ENCODE assay signal across 1 cellular context in the genomic region with DNA sequence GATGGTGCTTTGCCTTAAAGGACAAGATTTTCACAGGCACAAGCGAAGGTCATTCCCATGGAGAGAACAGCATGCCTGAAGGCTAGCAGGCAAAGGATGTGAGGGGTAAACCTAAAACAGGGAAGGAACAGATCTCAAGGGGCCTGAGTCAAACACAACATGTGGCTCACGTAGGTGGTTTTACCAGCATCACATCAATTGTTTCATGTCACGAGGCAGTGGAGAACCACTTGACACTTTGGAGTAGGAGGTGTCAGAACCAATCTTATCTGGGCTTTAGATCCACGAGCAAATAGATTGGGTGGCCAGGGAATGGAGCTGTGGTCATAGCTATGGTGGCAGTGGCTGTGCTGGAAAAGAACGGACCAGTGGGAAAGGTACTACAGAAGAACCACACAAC.
TF ChIP-seq lines count a peak whose summit lies in the region.

No MANE protein-coding gene starts in this region.

TF ChIP-seq in K562, 482 proteins besides CTCF, POLR2A, EP300 and RAD21:
- TF ChIP-seq, protein P1, sequence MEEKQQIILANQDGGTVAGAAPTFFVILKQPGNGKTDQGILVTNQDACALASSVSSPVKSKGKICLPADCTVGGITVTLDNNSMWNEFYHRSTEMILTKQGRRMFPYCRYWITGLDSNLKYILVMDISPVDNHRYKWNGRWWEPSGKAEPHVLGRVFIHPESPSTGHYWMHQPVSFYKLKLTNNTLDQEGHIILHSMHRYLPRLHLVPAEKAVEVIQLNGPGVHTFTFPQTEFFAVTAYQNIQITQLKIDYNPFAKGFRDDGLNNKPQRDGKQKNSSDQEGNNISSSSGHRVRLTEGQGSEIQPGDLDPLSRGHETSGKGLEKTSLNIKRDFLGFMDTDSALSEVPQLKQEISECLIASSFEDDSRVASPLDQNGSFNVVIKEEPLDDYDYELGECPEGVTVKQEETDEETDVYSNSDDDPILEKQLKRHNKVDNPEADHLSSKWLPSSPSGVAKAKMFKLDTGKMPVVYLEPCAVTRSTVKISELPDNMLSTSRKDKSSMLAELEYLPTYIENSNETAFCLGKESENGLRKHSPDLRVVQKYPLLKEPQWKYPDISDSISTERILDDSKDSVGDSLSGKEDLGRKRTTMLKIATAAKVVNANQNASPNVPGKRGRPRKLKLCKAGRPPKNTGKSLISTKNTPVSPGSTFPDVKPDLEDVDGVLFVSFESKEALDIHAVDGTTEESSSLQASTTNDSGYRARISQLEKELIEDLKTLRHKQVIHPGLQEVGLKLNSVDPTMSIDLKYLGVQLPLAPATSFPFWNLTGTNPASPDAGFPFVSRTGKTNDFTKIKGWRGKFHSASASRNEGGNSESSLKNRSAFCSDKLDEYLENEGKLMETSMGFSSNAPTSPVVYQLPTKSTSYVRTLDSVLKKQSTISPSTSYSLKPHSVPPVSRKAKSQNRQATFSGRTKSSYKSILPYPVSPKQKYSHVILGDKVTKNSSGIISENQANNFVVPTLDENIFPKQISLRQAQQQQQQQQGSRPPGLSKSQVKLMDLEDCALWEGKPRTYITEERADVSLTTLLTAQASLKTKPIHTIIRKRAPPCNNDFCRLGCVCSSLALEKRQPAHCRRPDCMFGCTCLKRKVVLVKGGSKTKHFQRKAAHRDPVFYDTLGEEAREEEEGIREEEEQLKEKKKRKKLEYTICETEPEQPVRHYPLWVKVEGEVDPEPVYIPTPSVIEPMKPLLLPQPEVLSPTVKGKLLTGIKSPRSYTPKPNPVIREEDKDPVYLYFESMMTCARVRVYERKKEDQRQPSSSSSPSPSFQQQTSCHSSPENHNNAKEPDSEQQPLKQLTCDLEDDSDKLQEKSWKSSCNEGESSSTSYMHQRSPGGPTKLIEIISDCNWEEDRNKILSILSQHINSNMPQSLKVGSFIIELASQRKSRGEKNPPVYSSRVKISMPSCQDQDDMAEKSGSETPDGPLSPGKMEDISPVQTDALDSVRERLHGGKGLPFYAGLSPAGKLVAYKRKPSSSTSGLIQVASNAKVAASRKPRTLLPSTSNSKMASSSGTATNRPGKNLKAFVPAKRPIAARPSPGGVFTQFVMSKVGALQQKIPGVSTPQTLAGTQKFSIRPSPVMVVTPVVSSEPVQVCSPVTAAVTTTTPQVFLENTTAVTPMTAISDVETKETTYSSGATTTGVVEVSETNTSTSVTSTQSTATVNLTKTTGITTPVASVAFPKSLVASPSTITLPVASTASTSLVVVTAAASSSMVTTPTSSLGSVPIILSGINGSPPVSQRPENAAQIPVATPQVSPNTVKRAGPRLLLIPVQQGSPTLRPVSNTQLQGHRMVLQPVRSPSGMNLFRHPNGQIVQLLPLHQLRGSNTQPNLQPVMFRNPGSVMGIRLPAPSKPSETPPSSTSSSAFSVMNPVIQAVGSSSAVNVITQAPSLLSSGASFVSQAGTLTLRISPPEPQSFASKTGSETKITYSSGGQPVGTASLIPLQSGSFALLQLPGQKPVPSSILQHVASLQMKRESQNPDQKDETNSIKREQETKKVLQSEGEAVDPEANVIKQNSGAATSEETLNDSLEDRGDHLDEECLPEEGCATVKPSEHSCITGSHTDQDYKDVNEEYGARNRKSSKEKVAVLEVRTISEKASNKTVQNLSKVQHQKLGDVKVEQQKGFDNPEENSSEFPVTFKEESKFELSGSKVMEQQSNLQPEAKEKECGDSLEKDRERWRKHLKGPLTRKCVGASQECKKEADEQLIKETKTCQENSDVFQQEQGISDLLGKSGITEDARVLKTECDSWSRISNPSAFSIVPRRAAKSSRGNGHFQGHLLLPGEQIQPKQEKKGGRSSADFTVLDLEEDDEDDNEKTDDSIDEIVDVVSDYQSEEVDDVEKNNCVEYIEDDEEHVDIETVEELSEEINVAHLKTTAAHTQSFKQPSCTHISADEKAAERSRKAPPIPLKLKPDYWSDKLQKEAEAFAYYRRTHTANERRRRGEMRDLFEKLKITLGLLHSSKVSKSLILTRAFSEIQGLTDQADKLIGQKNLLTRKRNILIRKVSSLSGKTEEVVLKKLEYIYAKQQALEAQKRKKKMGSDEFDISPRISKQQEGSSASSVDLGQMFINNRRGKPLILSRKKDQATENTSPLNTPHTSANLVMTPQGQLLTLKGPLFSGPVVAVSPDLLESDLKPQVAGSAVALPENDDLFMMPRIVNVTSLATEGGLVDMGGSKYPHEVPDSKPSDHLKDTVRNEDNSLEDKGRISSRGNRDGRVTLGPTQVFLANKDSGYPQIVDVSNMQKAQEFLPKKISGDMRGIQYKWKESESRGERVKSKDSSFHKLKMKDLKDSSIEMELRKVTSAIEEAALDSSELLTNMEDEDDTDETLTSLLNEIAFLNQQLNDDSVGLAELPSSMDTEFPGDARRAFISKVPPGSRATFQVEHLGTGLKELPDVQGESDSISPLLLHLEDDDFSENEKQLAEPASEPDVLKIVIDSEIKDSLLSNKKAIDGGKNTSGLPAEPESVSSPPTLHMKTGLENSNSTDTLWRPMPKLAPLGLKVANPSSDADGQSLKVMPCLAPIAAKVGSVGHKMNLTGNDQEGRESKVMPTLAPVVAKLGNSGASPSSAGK (IDR thresholded peaks at IDR 0.05): peak; percentile 66; the same call in 1 of the 2 replicates
- TF ChIP-seq FOXJ2 (tag; IDR thresholded peaks at IDR 0.05) (0 out of 2 replicates have a peak, but pooled peaks have one; percentile 40), GABPA (tag; conservative IDR thresholded peaks at IDR 0.05; ENCODE audit: low read depth) (no peak), L3MBTL2 (IDR thresholded peaks at IDR 0.05) (peak; percentile 53; the same call in 1 of the 2 replicates)
